4 cellular contexts compared by ENCODE assay signal in genomic region chr14:100208136-100208535, GRCh38. TPM values are rescaled to one million over a fixed set of nuclear protein-coding genes. Genes with fewer than 3 reads are reported as not detected.
"Had no signal": no experiment of that assay in that cellular context is flagged by ENCODE, and none has a peak within 500 bp of the region (broad histone marks: within the 10 kb centered on the region; RNA-seq: fewer than 3 reads in every experiment).

No MANE protein-coding gene starts in this region.

RNA-seq across cellular contexts. Expression of gene DEGS2, which starts 48.7 kb away (rescaled TPM):
- total RNA-seq: endothelial cell of umbilical vein, fibroblast of villous mesenchyme, glomerular endothelial cell had no signal
- polyA plus RNA-seq: fibroblast of lung had no signal
